Comparison of ENCODE assay signal across 27 cellular contexts in the genomic region with DNA sequence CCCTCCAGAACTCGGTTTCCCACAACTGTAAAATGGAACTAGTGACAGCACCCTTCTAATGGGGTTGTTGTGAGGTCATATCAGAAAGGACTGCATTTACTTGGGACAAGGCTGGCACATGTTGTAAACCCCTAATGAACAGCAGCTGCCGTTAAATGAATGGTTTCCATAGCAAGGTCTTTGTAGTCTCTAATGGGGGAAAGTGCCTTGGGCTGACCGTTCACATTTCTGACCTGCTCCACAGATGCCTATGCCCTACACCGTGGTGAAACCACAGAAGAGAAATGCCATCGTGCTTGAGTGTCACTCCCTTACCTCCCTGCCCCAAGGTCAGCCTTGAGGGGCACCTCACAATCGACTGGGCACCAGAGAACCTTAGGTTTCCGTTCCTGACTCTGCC.
"Had no signal": no experiment of that assay in that cellular context is flagged by ENCODE, and none has a peak within 500 bp of the region (broad histone marks: within the 10 kb centered on the region; RNA-seq: fewer than 3 reads in every experiment).

No MANE protein-coding gene starts in this region.

- H2AFZ ChIP-seq: neural progenitor cell had no signal

- H3K4me1 ChIP-seq: foreskin keratinocyte, left lung, neural progenitor cell, prostate gland, right atrium auricular region, stomach, thyroid gland had no signal

- H3K27ac Mint-ChIP-seq: endodermal cell; mesothelial cell of epicardium; naive B cell; nephron; neural progenitor cell; stimulated activated effector memory CD8-positive, alpha-beta T cell treated with anti-CD3 and anti-CD28 coated beads, Interleukin-12 subunit alpha, Interleukin-12 subunit beta, amount 100 ng/mL, for 72 hours; type B pancreatic cell had no signal

- H3K4me3 Mint-ChIP-seq: endodermal cell; mesothelial cell of epicardium; nephron; neural progenitor cell; stimulated activated effector memory CD8-positive, alpha-beta T cell treated with anti-CD3 and anti-CD28 coated beads, Interleukin-12 subunit alpha, Interleukin-12 subunit beta, amount 100 ng/mL, for 72 hours; type B pancreatic cell had no signal

- H3K36me3 Mint-ChIP-seq: mesothelial cell of epicardium; naive B cell; stimulated activated effector memory CD8-positive, alpha-beta T cell treated with anti-CD3 and anti-CD28 coated beads, Interleukin-12 subunit alpha, Interleukin-12 subunit beta, amount 100 ng/mL, for 72 hours; type B pancreatic cell had no signal

- H3K36me3 ChIP-seq: heart right ventricle, left lung, neural progenitor cell, prostate gland, right atrium auricular region, stomach, thyroid gland had no signal

- H3K4me3 ChIP-seq: dorsolateral prefrontal cortex, heart right ventricle, left lung, mucosa of descending colon, neural progenitor cell, prostate gland, right atrium auricular region, stomach, thyroid gland had no signal

- H3K9me3 Mint-ChIP-seq: endodermal cell; mesothelial cell of epicardium; nephron; neural progenitor cell; stimulated activated effector memory CD8-positive, alpha-beta T cell treated with anti-CD3 and anti-CD28 coated beads, Interleukin-12 subunit alpha, Interleukin-12 subunit beta, amount 100 ng/mL, for 72 hours; type B pancreatic cell had no signal

- DNase-seq: dorsolateral prefrontal cortex; effector CD8-positive, alpha-beta T cell; endodermal cell; foreskin keratinocyte; glutamatergic neuron; heart right ventricle; hippocampal formation; left cardiac atrium; left lung; mesenchymal stem cell; mucosa of descending colon; naive B cell; stimulated activated CD4-positive, alpha-beta T cell treated with anti-CD3 and anti-CD28 coated beads, Interleukin-2, amount 100 ng/mL, for 24 hours; stimulated activated CD4-positive, alpha-beta T cell treated with anti-CD3 and anti-CD28 coated beads, Interleukin-4, amount 100 ng/mL, for 24 hours; stimulated activated naive CD4-positive, alpha-beta T cell treated with Interleukin-2 at 50 U/mL for 16 hours; stomach; thyroid gland had no signal

- H3K4me1 Mint-ChIP-seq: endodermal cell; mesothelial cell of epicardium; neural progenitor cell; stimulated activated effector memory CD8-positive, alpha-beta T cell treated with anti-CD3 and anti-CD28 coated beads, Interleukin-12 subunit alpha, Interleukin-12 subunit beta, amount 100 ng/mL, for 72 hours had no signal

- H3K4me2 ChIP-seq: neural progenitor cell had no signal

- H3K9me3 ChIP-seq: heart right ventricle, left lung, mucosa of descending colon, prostate gland, right atrium auricular region, stomach, thyroid gland had no signal

- H3K9ac ChIP-seq: neural progenitor cell had no signal

- H3K27ac ChIP-seq: dorsolateral prefrontal cortex, epithelial cell of prostate, foreskin keratinocyte, heart right ventricle, left lung, neural progenitor cell, prostate gland, right atrium auricular region, stomach, thyroid gland had no signal

- H3K27me3 ChIP-seq: dorsolateral prefrontal cortex, neural progenitor cell, right atrium auricular region, thyroid gland had no signal

- ATAC-seq: esophagus mucosa; foreskin keratinocyte; heart right ventricle; left cardiac atrium; left lung; mucosa of descending colon; sciatic nerve; stimulated activated effector memory CD8-positive, alpha-beta T cell treated with anti-CD3 and anti-CD28 coated beads, Interleukin-12 subunit alpha, Interleukin-12 subunit beta, amount 100 ng/mL, for 72 hours had no signal
